27 cellular contexts compared by ENCODE assay signal in the genomic region with DNA sequence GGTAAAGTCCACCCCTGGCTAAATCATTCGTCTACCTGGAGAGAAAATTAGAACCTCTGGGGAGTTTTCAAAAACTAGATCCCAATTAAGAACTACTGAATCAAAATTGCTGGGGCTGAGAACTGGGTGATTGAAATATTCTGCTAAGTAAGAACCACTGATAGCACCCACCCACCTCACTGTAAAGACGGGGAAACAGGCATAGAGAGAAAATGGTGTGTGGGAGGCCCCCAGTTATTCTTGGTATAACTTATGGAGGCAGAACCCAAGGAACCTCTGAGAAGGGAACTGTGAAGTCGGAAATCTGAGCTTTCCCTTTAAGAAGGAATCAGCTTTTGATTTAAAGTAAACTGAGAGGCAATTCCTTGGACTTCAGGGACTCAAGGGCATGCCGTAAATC. TPM values are rescaled to one million over a fixed set of nuclear protein-coding genes. Genes with fewer than 3 reads are reported as not detected.
DNase-seq lines count a peak whose midpoint lies in the region; ATAC-seq and TF ChIP-seq lines count a peak whose summit lies in the region.
"Had no signal": no experiment of that assay in that cellular context is flagged by ENCODE, and none has a peak within 500 bp of the region (broad histone marks: within the 10 kb centered on the region; RNA-seq: fewer than 3 reads in every experiment).

No MANE protein-coding gene starts in this region.

- H3K27me3 ChIP-seq in body of pancreas: no peaks in the 10 kb centered on the region
- H3K27me3 ChIP-seq: neural progenitor cell, spleen had no signal

- peaks cover 11 to 26% of the 10 kb centered on the region in 2 donors for H3K36me3 Mint-ChIP-seq in CD14-positive monocyte
- H3K36me3 Mint-ChIP-seq: CD4-positive, alpha-beta memory T cell; neural progenitor cell; stimulated activated effector memory CD8-positive, alpha-beta T cell treated with anti-CD3 and anti-CD28 coated beads, Interleukin-12 subunit alpha, Interleukin-12 subunit beta, amount 100 ng/mL, for 72 hours had no signal

- peaks cover 72% of the 10 kb centered on the region for H3K4me1 ChIP-seq in body of pancreas
- H3K4me1 ChIP-seq: neural progenitor cell had no signal

- peak overlapping the region in 3 of 4 donors; percentile 11 to 48 (median 22) for H3K27ac ChIP-seq in body of pancreas
- H3K27ac ChIP-seq: neural progenitor cell, prostate gland, SK-N-MC had no signal

- WGBS in body of pancreas, 2 donors: 49 to 65% methylated on average over 4 of the region's 4 CpGs

- no peaks in the 10 kb centered on the region for H3K36me3 ChIP-seq in body of pancreas (replicated peaks in 1 of 2; ENCODE audit: insufficient read depth in 1 of 2, low read depth in 2 of 2)
- H3K36me3 ChIP-seq: neural progenitor cell, prostate gland, spleen had no signal

- H3K27me3 Mint-ChIP-seq in CD14-positive monocyte (ENCODE audit: low read depth in 3 of 3): peaks cover 0 to 5% (median 0%) of the 10 kb centered on the region in 3 donors
- H3K27me3 Mint-ChIP-seq: activated CD4-positive, alpha-beta T cell treated with anti-CD3 and anti-CD28 coated beads, Interleukin-2, amount 10 ng/mL, durations not matched to agents 24 days and 14 days; CD4-positive, alpha-beta memory T cell had no signal

- intact Hi-C loops in body of pancreas (cut with DNase I): no loop called here
- intact Hi-C loops in CD14-positive monocyte (cut with micrococcal nuclease): no loop called here

- no peak for TF ChIP-seq POLR2A in body of pancreas (IDR thresholded peaks at IDR 0.05)

- H3K27ac Mint-ChIP-seq in CD14-positive monocyte: peak overlapping the region in 1 of 7 donors; percentile 6
- H3K27ac Mint-ChIP-seq: activated CD4-positive, alpha-beta T cell treated with anti-CD3 and anti-CD28 coated beads, Interleukin-2, amount 10 ng/mL, durations not matched to agents 24 days and 14 days; activated T-cell treated with anti-CD3 and anti-CD28 coated beads, Interleukin-2, amount 50 U/mL, for 72 hours; HFFc6; T-helper 1 cell treated with Interleukin-12 subunit alpha and Interleukin-12 subunit beta and Interleukin-4 antibody, amounts not matched to agents 30 μg/mL and 1 μg/mL, for 36 hours had no signal

- H3K4me3 Mint-ChIP-seq in CD14-positive monocyte: no peak overlapping the region
- H3K4me3 Mint-ChIP-seq: activated CD4-positive, alpha-beta T cell treated with anti-CD3 and anti-CD28 coated beads, Interleukin-2, amount 10 ng/mL, durations not matched to agents 24 days and 14 days; activated T-cell treated with anti-CD3 and anti-CD28 coated beads, Interleukin-2, amount 50 U/mL, for 72 hours; CD4-positive, alpha-beta memory T cell; HFFc6; neural progenitor cell; stimulated activated effector memory CD8-positive, alpha-beta T cell treated with anti-CD3 and anti-CD28 coated beads, Interleukin-12 subunit alpha, Interleukin-12 subunit beta, amount 100 ng/mL, for 72 hours; T-helper 1 cell treated with Interleukin-12 subunit alpha and Interleukin-12 subunit beta and Interleukin-4 antibody, amounts not matched to agents 30 μg/mL and 1 μg/mL, for 36 hours had no signal

- peaks cover 23% of the 10 kb centered on the region for H3K4me1 Mint-ChIP-seq in CD14-positive monocyte
- H3K4me1 Mint-ChIP-seq: activated CD4-positive, alpha-beta T cell treated with anti-CD3 and anti-CD28 coated beads, Interleukin-2, amount 10 ng/mL, durations not matched to agents 24 days and 14 days had no signal

- ATAC-seq in body of pancreas: no peak
- ATAC-seq in omental fat pad (ENCODE audit: low FRiP score): peak; percentile 13
- ATAC-seq in GM18498 (IDR thresholded peaks at IDR 0.05; ENCODE audit: unreplicated experiment): no peak
- no peak for ATAC-seq in GM19351 (IDR thresholded peaks at IDR 0.05; ENCODE audit: unreplicated experiment)
- ATAC-seq: activated T-cell treated with anti-CD3 and anti-CD28 coated beads, Interleukin-2, amount 50 U/mL, for 72 hours; left lobe of liver; stimulated activated effector memory CD8-positive, alpha-beta T cell treated with anti-CD3 and anti-CD28 coated beads, Interleukin-12 subunit alpha, Interleukin-12 subunit beta, amount 100 ng/mL, for 72 hours had no signal

- H3K9me3 Mint-ChIP-seq in CD14-positive monocyte: peaks cover 0 to 3% (median 0%) of the 10 kb centered on the region in 7 donors
- H3K9me3 Mint-ChIP-seq: activated CD4-positive, alpha-beta T cell treated with anti-CD3 and anti-CD28 coated beads, Interleukin-2, amount 10 ng/mL, durations not matched to agents 24 days and 14 days; activated T-cell treated with anti-CD3 and anti-CD28 coated beads, Interleukin-2, amount 50 U/mL, for 72 hours; CD4-positive, alpha-beta memory T cell; HFFc6; neural progenitor cell; stimulated activated effector memory CD8-positive, alpha-beta T cell treated with anti-CD3 and anti-CD28 coated beads, Interleukin-12 subunit alpha, Interleukin-12 subunit beta, amount 100 ng/mL, for 72 hours; T-helper 1 cell treated with Interleukin-12 subunit alpha and Interleukin-12 subunit beta and Interleukin-4 antibody, amounts not matched to agents 30 μg/mL and 1 μg/mL, for 36 hours had no signal

- H3K4me3 ChIP-seq in body of pancreas (no peak overlapping the region), fibroblast of pulmonary artery (replicated peaks; ENCODE audit: low read depth, low read length) (peak overlapping the region; percentile 3)
- H3K4me3 ChIP-seq: neural progenitor cell, prostate gland, SK-N-MC, spleen had no signal

- H3K9me3 ChIP-seq in body of pancreas: no peaks in the 10 kb centered on the region
- H3K9me3 ChIP-seq: prostate gland, spleen had no signal

- TF ChIP-seq CTCF in body of pancreas (IDR thresholded peaks at IDR 0.05): no peak
- no peak for TF ChIP-seq CTCF in fibroblast of pulmonary artery (IDR thresholded peaks at IDR 0.05; ENCODE audit: low read length, missing control alignments)
- TF ChIP-seq CTCF in omental fat pad (IDR thresholded peaks at IDR 0.05): no peak
- no peak for TF ChIP-seq CTCF in CD14-positive monocyte (IDR thresholded peaks at IDR 0.05)

- DNase-seq in body of pancreas (no peak), fibroblast of pulmonary artery (ENCODE audit: low read depth) (no peak), omental fat pad (ENCODE audit: low spot score) (no peak), superior temporal gyrus (ENCODE audit: extremely low spot score) (peak; percentile 31), CD14-positive monocyte (ENCODE audit: low spot score) (no peak), islet precursor cell (no peak)
- DNase-seq: activated CD4-positive, alpha-beta T cell treated with anti-CD3 and anti-CD28 coated beads, Interleukin-2, amount 10 ng/mL, durations not matched to agents 24 days and 14 days; activated naive CD4-positive, alpha-beta T cell treated with anti-CD3 and anti-CD28 coated beads, Interleukin-2, amount 50 U/mL, for 16 hours; activated T-cell treated with anti-CD3 and anti-CD28 coated beads, Interleukin-2, amount 50 U/mL, for 72 hours; CD4-positive, alpha-beta memory T cell; DMS 273 treated with DMSO at 0.1 percent for 48 hours; HFFc6; IMR-90; NCI-H187 treated with DMSO at 0.1 percent for 48 hours; NCI-H2227 treated with DMSO at 0.1 percent for 48 hours; NCI-H748 treated with DMSO at 0.1 percent for 48 hours; RPMI8226; stimulated activated CD4-positive, alpha-beta T cell treated with anti-CD3 and anti-CD28 coated beads, Interleukin-2, amount 100 ng/mL, for 48 hours had no signal

RNA-seq across cellular contexts. Expression of a gene that starts 53.1 kb away (rescaled TPM):
- total RNA-seq in body of pancreas (10 to 100 TPM in 1 of 2 donors, 1 to 10 TPM in 1; 9.9 to 24.4 TPM), omental fat pad (10 to 100 TPM; 31.6 to 49.5 (median 36.9) TPM)
- 10 to 100 TPM; 29.2 to 30.9 TPM for polyA plus RNA-seq in CD14-positive monocyte
